In the genomic region with DNA sequence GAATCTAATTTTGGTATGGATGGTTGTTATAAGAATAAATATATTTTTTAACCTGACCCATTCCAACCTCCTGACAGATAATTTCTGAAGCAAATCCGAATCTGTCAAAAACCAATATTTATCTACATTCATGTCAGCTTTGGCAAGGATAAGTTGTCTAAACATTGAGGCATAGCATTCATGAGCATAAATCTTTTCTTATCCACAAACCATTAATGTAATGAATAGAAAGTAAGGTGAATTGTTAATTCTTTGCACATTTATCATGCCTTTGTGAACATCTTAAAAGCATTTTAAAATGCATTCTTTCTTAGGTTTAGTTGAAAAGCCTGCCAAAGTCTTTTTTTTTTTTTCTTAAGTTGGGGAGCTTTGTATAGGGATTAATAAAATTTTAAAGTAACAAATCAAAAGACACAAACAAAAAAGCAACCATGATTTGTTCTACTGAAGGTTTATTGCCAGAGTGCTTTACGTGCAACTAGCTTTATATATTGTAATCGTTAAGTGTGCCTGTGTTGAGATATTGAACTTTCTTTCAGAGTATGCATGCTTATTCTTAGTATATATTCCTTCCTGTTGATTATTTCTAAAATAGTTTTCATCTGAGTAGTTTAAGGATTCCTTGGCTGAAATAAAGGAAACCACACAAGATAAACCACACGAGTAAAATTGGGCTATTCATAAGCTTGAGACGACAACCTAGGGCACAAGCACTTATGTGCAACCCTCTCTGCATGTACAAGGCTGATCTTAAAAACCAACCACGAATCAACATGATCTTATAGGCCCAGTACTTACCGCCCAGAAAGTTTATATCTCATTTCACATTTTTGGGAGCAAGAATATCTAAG, we compare ENCODE assay signal across 23 cellular contexts.
DNase-seq lines count a peak whose midpoint lies in the region; ATAC-seq, FAIRE-seq and TF ChIP-seq lines count a peak whose summit lies in the region.
"Had no signal": no experiment of that assay in that cellular context is flagged by ENCODE, and none has a peak within 500 bp of the region (broad histone marks: within the 10 kb centered on the region; RNA-seq: fewer than 3 reads in every experiment).

No MANE protein-coding gene starts in this region.

- no peaks in the 10 kb centered on the region for H3K27me3 ChIP-seq in astrocyte (ENCODE audit: insufficient read depth, low read length)
- H3K27me3 ChIP-seq: gastrocnemius medialis, tibial nerve had no signal

- no peak overlapping the region for H2AFZ ChIP-seq in astrocyte (ENCODE audit: low read depth, low read length)

- no peak overlapping the region for H3K27ac Mint-ChIP-seq in astrocyte (ENCODE audit: unreplicated experiment)
- H3K27ac Mint-ChIP-seq in immature natural killer cell = no peak overlapping the region
- no peak overlapping the region for H3K27ac Mint-ChIP-seq in endothelial cell (ENCODE audit: unreplicated experiment)
- H3K27ac Mint-ChIP-seq: stimulated activated naive CD8-positive, alpha-beta T cell treated with anti-CD3 and anti-CD28 coated beads, Interleukin-15, Interleukin-2, amounts not matched to agents 100 ng/mL and 50 ng/mL, for 24 hours had no signal

- no peak overlapping the region for H3K27ac ChIP-seq in astrocyte (ENCODE audit: low read depth, low read length)
- H3K27ac ChIP-seq: gastrocnemius medialis, tibial nerve had no signal

- peaks cover 5% of the 10 kb centered on the region for H3K4me1 Mint-ChIP-seq in astrocyte (ENCODE audit: low read depth, unreplicated experiment)
- no peaks in the 10 kb centered on the region for H3K4me1 Mint-ChIP-seq in immature natural killer cell
- no peaks in the 10 kb centered on the region for H3K4me1 Mint-ChIP-seq in endothelial cell (ENCODE audit: unreplicated experiment)
- H3K4me1 Mint-ChIP-seq: central memory CD8-positive, alpha-beta T cell had no signal

- H3K4me2 ChIP-seq in astrocyte (ENCODE audit: low read length) = peak overlapping the region; percentile 57

- H3K36me3 ChIP-seq in astrocyte (ENCODE audit: insufficient read depth, low read length) = no peaks in the 10 kb centered on the region
- H3K36me3 ChIP-seq: gastrocnemius medialis, tibial nerve had no signal

- no peaks in the 10 kb centered on the region for H4K20me1 ChIP-seq in astrocyte (ENCODE audit: insufficient read depth, low read length)

- FAIRE-seq in astrocyte (lab: Jason Lieb, UNC) = no peak
- FAIRE-seq: GM18507 had no signal

- DNase-seq in H4 (ENCODE audit: low spot score) = peak; percentile 4
- DNase-seq in astrocyte (ENCODE audit: low read depth) = peak; percentile 81
- peak; percentile 24 for DNase-seq in foreskin melanocyte
- no peak for DNase-seq in immature natural killer cell
- DNase-seq in endothelial cell (ENCODE audit: low spot score) = no peak
- DNase-seq in stimulated activated CD4-positive, alpha-beta T cell treated with anti-CD3 and anti-CD28 coated beads, Interleukin-2, amount 100 ng/mL, for 24 hours = no peak
- DNase-seq: activated CD4-positive, alpha-beta T cell treated with anti-CD3 and anti-CD28 coated beads for 1 hour; activated naive CD4-positive, alpha-beta T cell treated with Interleukin-2 at 50 U/mL for 16 hours; activated T-cell treated with anti-CD3 and anti-CD28 coated beads, Interleukin-2, amount 50 U/mL, for 4 hours; amygdala; C1 segment of cervical spinal cord; Calu3; gastrocnemius medialis; H7; KBM-7; kidney glomerular epithelial cell; NCI-H1694 treated with DMSO at 0.1 percent for 48 hours; SW 1271 had no signal

- H3K27me3 Mint-ChIP-seq in astrocyte (ENCODE audit: low read depth, unreplicated experiment) (no peaks in the 10 kb centered on the region), immature natural killer cell (ENCODE audit: low read depth in 3 of 3) (peaks cover 0 to 4% (median 0%) of the 10 kb centered on the region in 3 donors), endothelial cell (ENCODE audit: unreplicated experiment) (no peaks in the 10 kb centered on the region)
- H3K27me3 Mint-ChIP-seq: central memory CD8-positive, alpha-beta T cell; stimulated activated naive CD8-positive, alpha-beta T cell treated with anti-CD3 and anti-CD28 coated beads, Interleukin-15, Interleukin-2, amounts not matched to agents 100 ng/mL and 50 ng/mL, for 24 hours had no signal

- no peak for TF ChIP-seq CTCF in astrocyte (IDR thresholded peaks at IDR 0.05; ENCODE audit: insufficient read depth, low read depth, low read length)
- TF ChIP-seq CTCF in endothelial cell (IDR thresholded peaks at IDR 0.05; ENCODE audit: unreplicated experiment) = no peak

- no peak overlapping the region for H3K4me3 ChIP-seq in astrocyte (ENCODE audit: insufficient read depth, low read depth, low read length)
- H3K4me3 ChIP-seq: gastrocnemius medialis, tibial nerve had no signal

- ATAC-seq in HG03095 (IDR thresholded peaks at IDR 0.05; ENCODE audit: unreplicated experiment) = no peak
- ATAC-seq: activated T-cell treated with anti-CD3 and anti-CD28 coated beads, Interleukin-2, amount 50 U/mL, for 4 hours; gastrocnemius medialis had no signal

- peaks cover 6% of the 10 kb centered on the region for H3K4me1 ChIP-seq in astrocyte (ENCODE audit: insufficient read depth, low read length)
- H3K4me1 ChIP-seq: gastrocnemius medialis, tibial nerve had no signal

- H3K4me3 Mint-ChIP-seq in astrocyte (ENCODE audit: unreplicated experiment) (no peak overlapping the region), immature natural killer cell (no peak overlapping the region), endothelial cell (ENCODE audit: unreplicated experiment) (no peak overlapping the region)
- H3K4me3 Mint-ChIP-seq: activated T-cell treated with anti-CD3 and anti-CD28 coated beads, Interleukin-2, amount 50 U/mL, for 4 hours; central memory CD8-positive, alpha-beta T cell; stimulated activated naive CD8-positive, alpha-beta T cell treated with anti-CD3 and anti-CD28 coated beads, Interleukin-15, Interleukin-2, amounts not matched to agents 100 ng/mL and 50 ng/mL, for 24 hours had no signal

- H3K9me3 Mint-ChIP-seq in astrocyte (ENCODE audit: unreplicated experiment) = no peaks in the 10 kb centered on the region
- H3K9me3 Mint-ChIP-seq in immature natural killer cell = peaks cover 4 to 49% (median 25%) of the 10 kb centered on the region in 6 donors
- no peaks in the 10 kb centered on the region for H3K9me3 Mint-ChIP-seq in endothelial cell (ENCODE audit: unreplicated experiment)

- no peak overlapping the region for H3K9ac ChIP-seq in astrocyte (ENCODE audit: low read length)

- H3K36me3 Mint-ChIP-seq in astrocyte (ENCODE audit: low read depth, unreplicated experiment) (no peaks in the 10 kb centered on the region), immature natural killer cell (no peaks in the 10 kb centered on the region), endothelial cell (ENCODE audit: low read depth, unreplicated experiment) (no peaks in the 10 kb centered on the region)

- no peaks in the 10 kb centered on the region for H3K9me3 ChIP-seq in astrocyte (ENCODE audit: insufficient read depth, low read depth, low read length)
- H3K9me3 ChIP-seq: gastrocnemius medialis, tibial nerve had no signal

- H3K79me2 ChIP-seq in astrocyte (ENCODE audit: insufficient read depth, low read length) = no peaks in the 10 kb centered on the region

Comparison
In these comparisons a context has a peak if more than half of its experiments do, and no peak if none do; other contexts are left out.
1. DNase-seq: peak in H4 (single experiment), astrocyte (single experiment) and foreskin melanocyte (single experiment); none in immature natural killer cell (0 of 3), endothelial cell (single experiment) and stimulated activated CD4-positive, alpha-beta T cell treated with anti-CD3 and anti-CD28 coated beads, Interleukin-2, amount 100 ng/mL, for 24 hours (0 of 2).